In genomic region chr2:129011466-129012061, GRCh38 we compare ENCODE assay signal across 21 cellular contexts.
A peak's percentile ranks its signal among the peaks of the same experiment; 100 is the strongest.
DNase-seq lines count a peak whose midpoint lies in the region; ATAC-seq and TF ChIP-seq lines count a peak whose summit lies in the region.
"Had no signal": no experiment of that assay in that cellular context is flagged by ENCODE, and none has a peak within 500 bp of the region (broad histone marks: within the 10 kb centered on the region; RNA-seq: fewer than 3 reads in every experiment).

No MANE protein-coding gene starts in this region.

- H3K4me1 Mint-ChIP-seq in activated naive CD8-positive, alpha-beta T cell treated with anti-CD3 and anti-CD28 coated beads, Interleukin-2, amount 50 U/mL, for 24 hours: no peaks in the 10 kb centered on the region
- no peaks in the 10 kb centered on the region for H3K4me1 Mint-ChIP-seq in activated naive CD8-positive, alpha-beta T cell treated with anti-CD3 and anti-CD28 coated beads for 36 hours
- H3K4me1 Mint-ChIP-seq in type B pancreatic cell (ENCODE audit: unreplicated experiment): peaks cover 6% of the 10 kb centered on the region
- H3K4me1 Mint-ChIP-seq: CD4-positive, alpha-beta memory T cell had no signal

- H3K9me3 Mint-ChIP-seq in activated naive CD8-positive, alpha-beta T cell treated with anti-CD3 and anti-CD28 coated beads, Interleukin-2, amount 50 U/mL, for 24 hours: no peaks in the 10 kb centered on the region
- no peaks in the 10 kb centered on the region for H3K9me3 Mint-ChIP-seq in activated naive CD8-positive, alpha-beta T cell treated with anti-CD3 and anti-CD28 coated beads for 36 hours
- H3K9me3 Mint-ChIP-seq in type B pancreatic cell: no peaks in the 10 kb centered on the region

- intact Hi-C loops in body of pancreas (cut with DNase I): no loop called here

- peak; percentile 11 for ATAC-seq in activated naive CD8-positive, alpha-beta T cell treated with anti-CD3 and anti-CD28 coated beads, Interleukin-2, amount 50 U/mL, for 24 hours
- ATAC-seq in body of pancreas (peak; percentile 36), HG03135 (IDR thresholded peaks at IDR 0.05; ENCODE audit: unreplicated experiment) (no peak), gastroesophageal sphincter (no peak)
- ATAC-seq: HCT116 had no signal

- H3K9me3 ChIP-seq in body of pancreas (no peaks in the 10 kb centered on the region), gastroesophageal sphincter (no peaks in the 10 kb centered on the region)
- H3K9me3 ChIP-seq: BE2C, MG63, SJCRH30 had no signal

- H3K4me3 Mint-ChIP-seq in activated naive CD8-positive, alpha-beta T cell treated with anti-CD3 and anti-CD28 coated beads, Interleukin-2, amount 50 U/mL, for 24 hours: no peak overlapping the region
- H3K4me3 Mint-ChIP-seq in activated naive CD8-positive, alpha-beta T cell treated with anti-CD3 and anti-CD28 coated beads for 36 hours: no peak overlapping the region
- H3K4me3 Mint-ChIP-seq in type B pancreatic cell: no peak overlapping the region
- H3K4me3 Mint-ChIP-seq: CD4-positive, alpha-beta memory T cell had no signal

- H3K27ac ChIP-seq in body of pancreas (no peak overlapping the region), gastroesophageal sphincter (no peak overlapping the region)
- H3K27ac ChIP-seq: GM23248, SJCRH30 had no signal

- H3K36me3 Mint-ChIP-seq in activated naive CD8-positive, alpha-beta T cell treated with anti-CD3 and anti-CD28 coated beads, Interleukin-2, amount 50 U/mL, for 24 hours (ENCODE audit: low read depth): no peaks in the 10 kb centered on the region
- no peaks in the 10 kb centered on the region for H3K36me3 Mint-ChIP-seq in activated naive CD8-positive, alpha-beta T cell treated with anti-CD3 and anti-CD28 coated beads for 36 hours
- no peaks in the 10 kb centered on the region for H3K36me3 Mint-ChIP-seq in type B pancreatic cell
- H3K36me3 Mint-ChIP-seq: CD4-positive, alpha-beta memory T cell had no signal

- H3K27me3 Mint-ChIP-seq in activated naive CD8-positive, alpha-beta T cell treated with anti-CD3 and anti-CD28 coated beads, Interleukin-2, amount 50 U/mL, for 24 hours: peaks cover 2% of the 10 kb centered on the region
- H3K27me3 Mint-ChIP-seq in activated naive CD8-positive, alpha-beta T cell treated with anti-CD3 and anti-CD28 coated beads for 36 hours: peaks cover 6% of the 10 kb centered on the region
- H3K27me3 Mint-ChIP-seq in type B pancreatic cell: peaks cover 42% of the 10 kb centered on the region
- H3K27me3 Mint-ChIP-seq: CD4-positive, alpha-beta memory T cell had no signal

- H3K36me3 ChIP-seq in body of pancreas (replicated peaks in 1 of 2; ENCODE audit: insufficient read depth in 1 of 2, low read depth in 2 of 2) (no peaks in the 10 kb centered on the region), gastroesophageal sphincter (no peaks in the 10 kb centered on the region)
- H3K36me3 ChIP-seq: BE2C, MG63, SJCRH30 had no signal

- TF ChIP-seq EP300 in gastroesophageal sphincter (IDR thresholded peaks at IDR 0.05): no peak

- H3K4me1 ChIP-seq in body of pancreas (peaks cover 16% of the 10 kb centered on the region), gastroesophageal sphincter (no peaks in the 10 kb centered on the region)
- H3K4me1 ChIP-seq: BE2C, SJCRH30 had no signal

- DNase-seq in activated naive CD8-positive, alpha-beta T cell treated with anti-CD3 and anti-CD28 coated beads, Interleukin-2, amount 50 U/mL, for 24 hours: no peak
- DNase-seq in activated naive CD8-positive, alpha-beta T cell treated with anti-CD3 and anti-CD28 coated beads for 36 hours: no peak
- DNase-seq in KBM-7: peak; percentile 3
- no peak for DNase-seq in body of pancreas
- no peak for DNase-seq in type B pancreatic cell (ENCODE audit: extremely low spot score, unreplicated experiment)
- DNase-seq in pons (ENCODE audit: low spot score): no peak
- DNase-seq: 8988T; BE2C; CD4-positive, alpha-beta memory T cell; DMS153; GM23248; Karpas-422; MG63; NCI-H1092; NCI-H146; NCI-H2029 treated with DMSO at 0.1 percent for 48 hours; NCI-H774; SJCRH30 had no signal

- in situ Hi-C loops in KBM-7 (cut with MboI; ENCODE audit: low pct_unique_long_range_greater_than_20kb, low sequenced_read_pairs): no loop called here

- no peak overlapping the region for H3K27ac Mint-ChIP-seq in activated naive CD8-positive, alpha-beta T cell treated with anti-CD3 and anti-CD28 coated beads, Interleukin-2, amount 50 U/mL, for 24 hours
- H3K27ac Mint-ChIP-seq in activated naive CD8-positive, alpha-beta T cell treated with anti-CD3 and anti-CD28 coated beads for 36 hours: no peak overlapping the region
- H3K27ac Mint-ChIP-seq in type B pancreatic cell: no peak overlapping the region
- H3K27ac Mint-ChIP-seq: CD4-positive, alpha-beta memory T cell had no signal

- TF ChIP-seq POLR2A in body of pancreas (IDR thresholded peaks at IDR 0.05) (no peak), gastroesophageal sphincter (IDR thresholded peaks at IDR 0.05) (no peak)

- WGBS in body of pancreas, 2 donors: 76 to 84% methylated on average over 9 of the region's 9 CpGs
- 69 to 88% methylated on average over 4 to 6 of the region's 9 CpGs for WGBS in gastroesophageal sphincter (ENCODE audit: low coverage in 1 of 2), 2 donors

- H3K27me3 ChIP-seq in body of pancreas (no peaks in the 10 kb centered on the region), gastroesophageal sphincter (no peaks in the 10 kb centered on the region)
- H3K27me3 ChIP-seq: BE2C, MG63 had no signal

- H3K4me3 ChIP-seq in body of pancreas (no peak overlapping the region), gastroesophageal sphincter (no peak overlapping the region)
- H3K4me3 ChIP-seq: GM23248, MG63, SJCRH30 had no signal

- peak in 1 of 7 experiments; percentile 14 for TF ChIP-seq CTCF in body of pancreas (IDR thresholded peaks at IDR 0.05)
- no peak for TF ChIP-seq CTCF in type B pancreatic cell (conservative IDR thresholded peaks at IDR 0.05)
- TF ChIP-seq CTCF in gastroesophageal sphincter (IDR thresholded peaks at IDR 0.05): no peak

Comparison
In these comparisons a context has a peak if more than half of its experiments do, and no peak if none do; other contexts are left out.
1. ATAC-seq: peak in activated naive CD8-positive, alpha-beta T cell treated with anti-CD3 and anti-CD28 coated beads, Interleukin-2, amount 50 U/mL, for 24 hours (single experiment) and body of pancreas (single experiment); none in HG03135 (single experiment) and gastroesophageal sphincter (single experiment).